In the genomic region with DNA sequence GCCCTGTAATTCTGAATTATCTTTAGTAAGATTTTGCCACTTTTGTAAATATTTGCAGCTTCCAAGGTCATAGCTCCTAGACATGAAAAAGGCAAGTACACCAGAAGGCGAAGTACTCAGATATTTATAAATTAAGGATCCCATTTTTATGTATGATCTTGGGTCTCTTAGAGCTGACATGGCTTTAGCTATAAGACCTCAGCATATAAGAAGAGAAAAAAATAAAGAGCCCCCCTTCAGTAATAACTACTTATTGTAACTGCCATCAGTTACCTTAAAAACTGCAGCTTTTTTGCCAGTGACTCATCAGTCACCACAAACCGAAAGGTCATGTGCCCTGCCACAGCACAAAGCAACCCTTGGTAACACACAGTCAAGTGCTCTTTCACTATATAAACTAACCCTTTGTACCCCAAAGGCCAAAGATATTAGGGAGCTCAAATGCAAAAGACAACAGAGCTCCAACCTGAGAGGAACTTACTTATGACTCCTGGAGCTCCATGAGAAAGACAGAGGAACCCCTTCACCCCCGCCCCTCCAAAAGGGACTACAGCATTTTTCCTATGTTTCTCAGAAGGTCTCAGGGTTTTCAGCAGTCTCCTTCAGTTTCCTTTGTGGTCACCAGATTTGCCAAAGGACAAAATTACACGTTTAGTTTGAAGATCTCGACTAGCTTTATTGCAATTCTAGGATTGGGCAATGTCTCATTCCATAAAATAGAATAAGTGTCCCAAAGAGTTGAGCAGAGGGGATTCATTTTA, we compare ENCODE assay signal across 8 cellular contexts.
A peak's percentile ranks its signal among the peaks of the same experiment; 100 is the strongest.
DNase-seq lines count a peak whose midpoint lies in the region; ATAC-seq and TF ChIP-seq lines count a peak whose summit lies in the region.

No MANE protein-coding gene starts in this region.

- no peak overlapping the region for H3K27ac ChIP-seq in endodermal cell (ENCODE audit: low read depth, low read length)

- intact Hi-C loops in lower leg skin (cut with DNase I; ENCODE audit: low total_unique reads): no loop called here

- H3K4me3 ChIP-seq in endodermal cell (ENCODE audit: low read length): peak overlapping the region; percentile 50
- H3K4me3 ChIP-seq in lower leg skin (ENCODE audit: low read depth, poor library complexity, severe bottlenecking): no peak overlapping the region

- peaks cover 9% of the 10 kb centered on the region for H3K9me3 Mint-ChIP-seq in T-helper 2 cell treated with Interferon-gamma antibody and Interleukin-4, amounts not matched to agents 5 μg/mL and 100 μg/mL, for 36 hours
- peaks cover 29% of the 10 kb centered on the region for H3K9me3 Mint-ChIP-seq in endodermal cell

- peaks cover 8% of the 10 kb centered on the region for H3K36me3 ChIP-seq in endodermal cell (ENCODE audit: control insufficient read depth, insufficient read depth, low read length)

- TF ChIP-seq POLR2A in lower leg skin (IDR thresholded peaks at IDR 0.05): no peak

- no peaks in the 10 kb centered on the region for H3K27me3 Mint-ChIP-seq in T-helper 2 cell treated with Interferon-gamma antibody and Interleukin-4, amounts not matched to agents 5 μg/mL and 100 μg/mL, for 36 hours (ENCODE audit: low read depth)
- no peaks in the 10 kb centered on the region for H3K27me3 Mint-ChIP-seq in endodermal cell (ENCODE audit: insufficient read depth)

- TF ChIP-seq CTCF in endodermal cell (conservative IDR thresholded peaks at IDR 0.05): no peak
- no peak for TF ChIP-seq CTCF in lower leg skin (IDR thresholded peaks at IDR 0.05)

- H3K4me1 Mint-ChIP-seq in T-helper 2 cell treated with Interferon-gamma antibody and Interleukin-4, amounts not matched to agents 5 μg/mL and 100 μg/mL, for 36 hours (ENCODE audit: low read depth): peaks cover 22% of the 10 kb centered on the region
- H3K4me1 Mint-ChIP-seq in endodermal cell: peaks cover 39% of the 10 kb centered on the region

- 79 to 89% methylated on average over 2 to 5 of the region's 5 CpGs for WGBS in endodermal cell (ENCODE audit: insufficient coverage in 1 of 2, insufficient read length in 1 of 2), 2 experiments
- 68% methylated on average over 5 of the region's 5 CpGs for WGBS in lower leg skin, 2 donors

- H3K27me3 ChIP-seq in endodermal cell (ENCODE audit: control insufficient read depth, insufficient read depth, low read length, poor library complexity, severe bottlenecking): no peaks in the 10 kb centered on the region

- peaks cover 36% of the 10 kb centered on the region for H3K9me3 ChIP-seq in endodermal cell (ENCODE audit: control insufficient read depth, low read length)

- DNase-seq in ACHN (peak; percentile 79), endodermal cell (no peak), DMS79 (lab: John Stamatoyannopoulos, UW) (no peak), lower leg skin (ENCODE audit: low spot score in 2 of 2) (no peak)
- peak; percentile 71 for DNase-seq in T-helper 2 cell treated with Interferon-gamma antibody and Interleukin-4, amounts not matched to agents 5 μg/mL and 100 μg/mL, for 36 hours (ENCODE audit: low spot score)
- DNase-seq in stimulated activated CD4-positive, alpha-beta T cell treated with anti-CD3 and anti-CD28 coated beads, TNF-alpha, amount 100 ng/mL, for 48 hours (ENCODE audit: low read depth in 3 of 3): peak in 2 of 3 donors; percentile 18 to 27

- H3K9ac ChIP-seq in endodermal cell (ENCODE audit: extremely low read depth, low read length, poor library complexity, severe bottlenecking): no peak overlapping the region

- no peaks in the 10 kb centered on the region for H3K36me3 Mint-ChIP-seq in T-helper 2 cell treated with Interferon-gamma antibody and Interleukin-4, amounts not matched to agents 5 μg/mL and 100 μg/mL, for 36 hours (ENCODE audit: low read depth)
- peaks cover 15% of the 10 kb centered on the region for H3K36me3 Mint-ChIP-seq in endodermal cell (ENCODE audit: low read depth)

- H3K4me1 ChIP-seq in endodermal cell (ENCODE audit: control insufficient read depth, insufficient read depth, low read length): no peaks in the 10 kb centered on the region

- ATAC-seq in GM19328 (IDR thresholded peaks at IDR 0.05; ENCODE audit: unreplicated experiment) (peak; percentile 81), HG03354 (IDR thresholded peaks at IDR 0.05; ENCODE audit: poor library complexity, severe bottlenecking, unreplicated experiment) (peak; percentile 90)

- peak overlapping the region; percentile 45 for H3K4me3 Mint-ChIP-seq in T-helper 2 cell treated with Interferon-gamma antibody and Interleukin-4, amounts not matched to agents 5 μg/mL and 100 μg/mL, for 36 hours
- H3K4me3 Mint-ChIP-seq in endodermal cell: no peak overlapping the region

- in situ Hi-C loops in ACHN (cut with HindIII; ENCODE audit: low pct_ligation_motif_present, low pct_unique_long_range_greater_than_20kb, low sequenced_read_pairs): no loop called here

- H3K27ac Mint-ChIP-seq in T-helper 2 cell treated with Interferon-gamma antibody and Interleukin-4, amounts not matched to agents 5 μg/mL and 100 μg/mL, for 36 hours: no peak overlapping the region
- peak overlapping the region; percentile 84 for H3K27ac Mint-ChIP-seq in endodermal cell

Comparison
In these comparisons a context has a peak if more than half of its experiments do, and no peak if none do; other contexts are left out.
1. DNase-seq: peak in ACHN (single experiment), T-helper 2 cell treated with Interferon-gamma antibody and Interleukin-4, amounts not matched to agents 5 μg/mL and 100 μg/mL, for 36 hours (single experiment) and stimulated activated CD4-positive, alpha-beta T cell treated with anti-CD3 and anti-CD28 coated beads, TNF-alpha, amount 100 ng/mL, for 48 hours (2 of 3); none in endodermal cell (single experiment), DMS79 (single experiment) and lower leg skin (0 of 2).